In the genomic region with DNA sequence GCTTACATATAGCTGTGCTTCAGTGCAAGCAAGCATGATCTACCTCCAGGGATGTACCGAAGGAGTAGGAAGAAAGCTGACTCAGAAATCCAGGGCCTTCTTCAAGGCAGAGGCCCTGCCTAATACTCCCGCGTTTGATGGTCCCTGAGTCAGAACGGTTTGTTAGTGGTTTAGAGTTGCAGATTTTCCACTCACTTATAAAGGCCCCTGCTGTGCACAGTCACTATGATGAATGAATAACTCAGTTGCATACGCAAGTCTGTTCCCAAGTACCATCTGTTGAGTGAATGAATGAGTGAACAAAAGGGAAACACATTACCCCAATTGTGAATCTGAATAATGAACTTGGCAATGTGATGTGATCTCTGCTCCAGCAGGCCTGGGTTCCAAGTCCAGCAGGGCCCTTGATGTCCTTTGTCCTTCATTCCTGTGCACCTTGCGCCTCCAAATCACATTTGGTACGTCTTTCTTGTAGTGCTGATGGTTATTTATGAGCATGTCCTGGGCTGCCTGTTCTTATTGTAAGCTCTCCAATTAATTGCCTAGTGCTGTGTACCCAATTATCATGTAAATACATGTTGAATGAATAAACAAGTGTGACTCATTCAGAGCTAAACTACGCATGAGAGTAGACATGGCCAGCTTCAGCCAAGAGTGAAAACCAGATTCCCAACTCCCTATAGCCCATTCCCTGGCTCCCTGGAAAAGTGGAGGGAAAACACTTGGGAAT, we compare ENCODE assay signal across 8 cellular contexts.
DNase-seq lines count a peak whose midpoint lies in the region; ATAC-seq, FAIRE-seq and TF ChIP-seq lines count a peak whose summit lies in the region.

No MANE protein-coding gene starts in this region.

- FAIRE-seq in H1 (lab: Jason Lieb, UNC), result no peak

- DNase-seq in GM23338 (ENCODE audit: low spot score) (peak; percentile 72), NCI-H2171 (lab: John Stamatoyannopoulos, UW) (peak; percentile 61), H1 (ENCODE audit: low read depth in 1 of 2, low spot score in 2 of 2) (peak in 1 of 2 experiments; percentile 29), retina (peak; percentile 53), spleen (no peak), HuH-7 (ENCODE audit: low spot score) (no peak)

- H3K4ac ChIP-seq in H1 (replicated peaks; ENCODE audit: insufficient read length, low read depth, low read length), result no peak overlapping the region

- H2BK12ac ChIP-seq in H1 (ENCODE audit: low read depth, low read length), result peak overlapping the region; percentile 65; the same call in 1 of the 2 replicates

- H4K8ac ChIP-seq in H1 (ENCODE audit: extremely low read depth, insufficient read depth, low read length), result no peak overlapping the region

- H2BK20ac ChIP-seq in H1 (ENCODE audit: low read length), result peak overlapping the region; percentile 86; the same call in 1 of the 2 replicates

- H3K27me3 ChIP-seq in GM23338 (ENCODE audit: insufficient read depth) (no peaks in the 10 kb centered on the region), H1 (replicated peaks in 1 of 4; ENCODE audit: control insufficient read depth in 3 of 4, extremely low read depth in 1 of 4, insufficient read depth in 3 of 4, low read length in 3 of 4) (no peaks in the 10 kb centered on the region), spleen (replicated peaks in 1 of 7) (no peaks in the 10 kb centered on the region)

- intact Hi-C loops in spleen (cut with DNase I; ENCODE audit: low total_unique reads), result no loop called here

- no peaks in the 10 kb centered on the region; the same call in 1 of the 2 replicates for H3K23me2 ChIP-seq in H1 (ENCODE audit: low read depth, low read length)

- no peak overlapping the region for H3K23ac ChIP-seq in H1 (ENCODE audit: insufficient read length)

- H3K9me3 ChIP-seq in H1 (ENCODE audit: insufficient read depth in 2 of 2, low read depth in 1 of 2, low read length in 1 of 2) (no peaks in the 10 kb centered on the region), spleen (no peaks in the 10 kb centered on the region)

- 0 out of 2 replicates have a peak, but pooled peaks cover 5% of the 10 kb centered on the region for H3K36me3 ChIP-seq in GM23338 (ENCODE audit: insufficient read depth)
- peaks cover 0 to 3% (median 0%) of the 10 kb centered on the region in 4 experiments; a peak in 1 of 8 replicates for H3K36me3 ChIP-seq in H1 (ENCODE audit: control insufficient read depth in 2 of 4, insufficient read depth in 4 of 4, low read length in 3 of 4)
- peaks cover 0 to 18% (median 4%) of the 10 kb centered on the region in 6 donors for H3K36me3 ChIP-seq in spleen

- CTCF ChIA-PET in H1 (lab: Charles Lee; ENCODE audit: partially characterized antibody), result interaction anchor here (0.7 to 7.0 kb wide), 30 partner anchors 10 to 471 kb away, joined by 3 to 65 read pairs (median 5); a partner anchor contains a TSS

- H3K14ac ChIP-seq in H1 (ENCODE audit: insufficient read length), result no peak overlapping the region

- peak overlapping the region; percentile 68; the same call in 1 of the 2 replicates for H3K18ac ChIP-seq in H1 (ENCODE audit: extremely low read depth, low read length)

- H4K5ac ChIP-seq in H1 (ENCODE audit: insufficient read length, low read depth, low read length), result peak overlapping the region; percentile 57

- H3K27ac Mint-ChIP-seq in GM23338, result no peak overlapping the region

- no peaks in the 10 kb centered on the region for H3K9me3 Mint-ChIP-seq in GM23338

- peak overlapping the region; percentile 69 for H2BK5ac ChIP-seq in H1 (ENCODE audit: low read depth, low read length)

- H4K91ac ChIP-seq in H1 (replicated peaks; ENCODE audit: insufficient read length, low read length), result peak overlapping the region; percentile 92

- H2AK5ac ChIP-seq in H1 (ENCODE audit: low read depth, low read length), result peak overlapping the region; percentile 61

- 0 out of 7 replicates have a peak overlapping the region, but pooled peaks of 1 of the 4 experiments have one; percentile 22 for H3K9ac ChIP-seq in H1 (replicated peaks in 1 of 4; ENCODE audit: extremely low read depth in 1 of 4, low read depth in 3 of 4, low read length in 3 of 4)

- TF ChIP-seq POLR2A in H1 (IDR thresholded peaks at IDR 0.05; ENCODE audit: control extremely low read depth in 1 of 2, low read depth in 2 of 2, low read length in 2 of 2) (0 out of 3 replicates have a peak, but pooled peaks of 1 of the 2 experiments have one; percentile 35), spleen (IDR thresholded peaks at IDR 0.05) (no peak)

- peaks cover 2% of the 10 kb centered on the region for H3K27me3 Mint-ChIP-seq in GM23338 (ENCODE audit: insufficient read depth, low read depth, poor library complexity)

- ATAC-seq in GM23338 (peak; percentile 49), GM21390 (IDR thresholded peaks at IDR 0.05; ENCODE audit: unreplicated experiment) (no peak), GM21717 (IDR thresholded peaks at IDR 0.05; ENCODE audit: unreplicated experiment) (no peak)

- peaks cover 11% of the 10 kb centered on the region; the same call in 2 of the 3 replicates for H3K4me1 Mint-ChIP-seq in GM23338

- H3K56ac ChIP-seq in H1 (replicated peaks; ENCODE audit: insufficient read length, low read depth, low read length), result peak overlapping the region; percentile 27

- H3K9me2 ChIP-seq in GM23338 (ENCODE audit: insufficient read depth), result no peaks in the 10 kb centered on the region

- H3F3A ChIP-seq in GM23338 (replicated peaks; ENCODE audit: low read depth), result no peaks in the 10 kb centered on the region; the same call in 1 of the 2 replicates

- H4K20me1 ChIP-seq in GM23338 (replicated peaks; ENCODE audit: insufficient read depth) (no peaks in the 10 kb centered on the region; the same call in 1 of the 2 replicates), H1 (replicated peaks in 1 of 2; ENCODE audit: control insufficient read depth in 1 of 2, insufficient read depth in 2 of 2, low read length in 2 of 2) (no peaks in the 10 kb centered on the region)

- peak overlapping the region; percentile 77 for H2BK120ac ChIP-seq in H1 (replicated peaks; ENCODE audit: low read depth, low read length)

- H3K79me2 ChIP-seq in GM23338 (replicated peaks; ENCODE audit: insufficient read depth) (no peaks in the 10 kb centered on the region), H1 (ENCODE audit: control insufficient read depth in 1 of 2, insufficient read depth in 2 of 2, low read length in 2 of 2) (no peaks in the 10 kb centered on the region)

- H3K4me3 ChIP-seq in GM23338 (peak overlapping the region; percentile 8; the same call in 1 of the 2 replicates), H1 (ENCODE audit: extremely low read depth in 1 of 4, insufficient read depth in 2 of 4, low read depth in 3 of 4, low read length in 4 of 4) (peak overlapping the region in 1 of 4 experiments; percentile 1; a peak in 2 of 8 replicates), spleen (no peak overlapping the region)

- TF ChIP-seq CTCF in GM23338 (conservative IDR thresholded peaks at IDR 0.05; ENCODE audit: low read depth in 2 of 2) (no peak), H1 (IDR thresholded peaks at IDR 0.05; ENCODE audit: control extremely low read depth in 1 of 3, insufficient read depth in 1 of 3, low read depth in 1 of 3, low read length in 3 of 3) (no peak), spleen (IDR thresholded peaks at IDR 0.05 in 8 of 11, conservative IDR thresholded peaks at IDR 0.05 in 3 of 11) (no peak)

- H3K4me2 ChIP-seq in GM23338, result peak overlapping the region; percentile 68
- peak overlapping the region; percentile 36 to 56 for H3K4me2 ChIP-seq in H1 (ENCODE audit: insufficient read depth in 1 of 2, low read depth in 2 of 2, low read length in 2 of 2)

- H3K27ac ChIP-seq in GM23338 (ENCODE audit: low read depth), result peak overlapping the region; percentile 99
- peak overlapping the region; percentile 68 for H3K27ac ChIP-seq in H1 (ENCODE audit: low read depth, low read length)
- H3K27ac ChIP-seq in spleen, result peak overlapping the region in 1 of 8 donors; percentile 51

- H3K4me1 ChIP-seq in GM23338 (ENCODE audit: insufficient read depth) (peaks cover 37% of the 10 kb centered on the region), H1 (replicated peaks in 1 of 4; ENCODE audit: control insufficient read depth in 3 of 4, insufficient read depth in 4 of 4, low read length in 3 of 4) (peaks cover 11 to 32% (median 22%) of the 10 kb centered on the region in 4 experiments; a peak in 6 of 7 replicates), spleen (peaks cover 0 to 34% (median 17%) of the 10 kb centered on the region in 6 donors)

- H3K4me3 Mint-ChIP-seq in GM23338, result no peak overlapping the region

- H3K79me1 ChIP-seq in H1 (ENCODE audit: low read depth, low read length), result no peaks in the 10 kb centered on the region; the same call in 1 of the 2 replicates

- no peak overlapping the region for H2AFZ ChIP-seq in GM23338
- H2AFZ ChIP-seq in H1 (ENCODE audit: low read length), result no peak overlapping the region

- no peak for TF ChIP-seq RAD21 in H1 (IDR thresholded peaks at IDR 0.05 in 1 of 2, conservative IDR thresholded peaks at IDR 0.05 in 1 of 2; ENCODE audit: low read depth in 2 of 2, low read length in 2 of 2)

- H3K36me3 Mint-ChIP-seq in GM23338 (ENCODE audit: low read depth), result peaks cover 11% of the 10 kb centered on the region

- peak in 1 of 2 experiments; percentile 6; a peak in 1 of 3 replicates for TF ChIP-seq EP300 in H1 (IDR thresholded peaks at IDR 0.05; ENCODE audit: borderline replicate concordance in 1 of 2, low read depth in 2 of 2, low read length in 2 of 2)

- H2BK15ac ChIP-seq in H1 (ENCODE audit: low read length), result no peak overlapping the region

- WGBS in H1 (ENCODE audit: extremely low coverage in 1 of 2, insufficient coverage in 1 of 2, insufficient read length in 1 of 2, insufficient replicate concordance in 2 of 2, low coverage in 1 of 2, low lambda C conversion rate in 2 of 2, missing lambda C conversion rate in 1 of 2), 2 experiments, result 41% methylated on average over 8 of the region's 8 CpGs; no CpG with 5 or more reads in 1 of the 2 experiments
- WGBS in spleen, 5 donors, result 72 to 85% (median 82%) methylated on average over 5 to 8 of the region's 8 CpGs

- POLR2A ChIA-PET in H1 (lab: Charles Lee; ENCODE audit: partially characterized antibody), result interaction anchor here (0.6 to 1.3 kb wide), 7 partner anchors 11 to 175 kb away, joined by 3 to 5 read pairs (median 3); a partner anchor contains a TSS

TF ChIP-seq in H1, 55 proteins besides CTCF, POLR2A, EP300 and RAD21 (continues in another document):
- 0 out of 2 replicates have a peak, but pooled peaks have one; percentile 28 for TF ChIP-seq SP1 (IDR thresholded peaks at IDR 0.05; ENCODE audit: low read depth, low read length)
- TF ChIP-seq SRF (IDR thresholded peaks at IDR 0.05; ENCODE audit: low read depth, low read length), result no peak
- TF ChIP-seq MAFK (IDR thresholded peaks at IDR 0.05; ENCODE audit: low read depth, low read length), result peak; percentile 45; the same call in 1 of the 2 replicates
- TF ChIP-seq, protein P1, sequence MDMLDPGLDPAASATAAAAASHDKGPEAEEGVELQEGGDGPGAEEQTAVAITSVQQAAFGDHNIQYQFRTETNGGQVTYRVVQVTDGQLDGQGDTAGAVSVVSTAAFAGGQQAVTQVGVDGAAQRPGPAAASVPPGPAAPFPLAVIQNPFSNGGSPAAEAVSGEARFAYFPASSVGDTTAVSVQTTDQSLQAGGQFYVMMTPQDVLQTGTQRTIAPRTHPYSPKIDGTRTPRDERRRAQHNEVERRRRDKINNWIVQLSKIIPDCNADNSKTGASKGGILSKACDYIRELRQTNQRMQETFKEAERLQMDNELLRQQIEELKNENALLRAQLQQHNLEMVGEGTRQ (IDR thresholded peaks at IDR 0.05; ENCODE audit: low read length), result no peak
- TF ChIP-seq PHF8 (conservative IDR thresholded peaks at IDR 0.05; ENCODE audit: low read depth, low read length), result no peak

Comparison
In these comparisons a context has a peak if more than half of its experiments do, and no peak if none do; other contexts are left out.
1. DNase-seq: peak in GM23338 (single experiment), NCI-H2171 (single experiment) and retina (single experiment); none in spleen (single experiment) and HuH-7 (single experiment).